15 cellular contexts compared by ENCODE assay signal in genomic region chr16:2687531-2688308, GRCh38. TPM values are rescaled to one million over a fixed set of nuclear protein-coding genes. Genes with fewer than 3 reads are reported as not detected.
DNase-seq lines count a peak whose midpoint lies in the region; ATAC-seq and TF ChIP-seq lines count a peak whose summit lies in the region.
"Had no signal": no experiment of that assay in that cellular context is flagged by ENCODE, and none has a peak within 500 bp of the region (broad histone marks: within the 10 kb centered on the region; RNA-seq: fewer than 3 reads in every experiment).

No MANE protein-coding gene starts in this region.

- no peak for DNase-seq in activated CD8-positive, alpha-beta memory T cell treated with anti-CD3 and anti-CD28 coated beads, Interleukin-2, amount 10 ng/mL, durations not matched to agents 7 days and 5 days
- no peak for DNase-seq in activated CD8-positive, alpha-beta memory T cell treated with anti-CD3 and anti-CD28 coated beads, Interleukin-2, amount 50 U/mL, for 4 hours
- no peak for DNase-seq in activated naive CD4-positive, alpha-beta T cell treated with anti-CD3 and anti-CD28 coated beads, Interleukin-2, amount 50 U/mL, for 72 hours (ENCODE audit: low spot score in 2 of 2)
- DNase-seq in sigmoid colon (peak; percentile 34), dermis blood vessel endothelial cell (no peak), DMS 273 treated with DMSO at 0.1 percent for 48 hours (lab: John Stamatoyannopoulos, UW) (no peak), psoas muscle (no peak)
- DNase-seq: ACHN, EL, NCI-H2081 treated with DMSO at 0.1 percent for 48 hours, PC-3 had no signal

- intact Hi-C loops in sigmoid colon (cut with DNase I) = no loop called here
- intact Hi-C loops in psoas muscle (cut with DNase I) = no loop called here

- 81 to 91% methylated on average over 19 of the region's 19 CpGs for WGBS in sigmoid colon, 2 donors
- 85 to 93% (median 86%) methylated on average over 19 of the region's 19 CpGs for WGBS in psoas muscle, 3 donors

- peak overlapping the region; percentile 72 for H3K4me3 Mint-ChIP-seq in activated CD8-positive, alpha-beta memory T cell treated with anti-CD3 and anti-CD28 coated beads, Interleukin-2, amount 10 ng/mL, durations not matched to agents 7 days and 5 days

- ATAC-seq in activated CD8-positive, alpha-beta memory T cell treated with anti-CD3 and anti-CD28 coated beads, Interleukin-2, amount 10 ng/mL, durations not matched to agents 7 days and 5 days = no peak
- ATAC-seq in activated naive CD4-positive, alpha-beta T cell treated with anti-CD3 and anti-CD28 coated beads, Interleukin-2, amount 50 U/mL, for 72 hours = no peak
- ATAC-seq in psoas muscle = no peak
- ATAC-seq: PC-3 had no signal

- no peak overlapping the region for H3K4me3 ChIP-seq in HEK293 (ENCODE audit: low read depth, low read length)
- no peak overlapping the region for H3K4me3 ChIP-seq in sigmoid colon
- no peak overlapping the region for H3K4me3 ChIP-seq in psoas muscle
- H3K4me3 ChIP-seq: esophagus muscularis mucosa, mucosa of descending colon, tibial artery had no signal

- H3K4me1 ChIP-seq in HEK293 (ENCODE audit: control insufficient read depth, insufficient read depth, low read length) = no peaks in the 10 kb centered on the region
- H3K4me1 ChIP-seq in sigmoid colon = peaks cover 0 to 35% (median 27%) of the 10 kb centered on the region in 4 donors
- H3K4me1 ChIP-seq in psoas muscle = peaks cover 34% of the 10 kb centered on the region

- CTCF ChIA-PET in activated CD8-positive, alpha-beta memory T cell treated with anti-CD3 and anti-CD28 coated beads, Interleukin-2, amount 10 ng/mL, durations not matched to agents 7 days and 5 days (lab: Charles Lee) = interaction anchor here (0.8 to 1.3 kb wide), 2 partner anchors 16 to 180 kb away, joined by 3 to 4 read pairs; no protein-coding TSS in a partner anchor
- CTCF ChIA-PET in HEK293 (lab: Yijun Ruan, JAX) = no interaction called here

- peaks cover 0 to 23% of the 10 kb centered on the region in 2 experiments; a peak in 1 of 3 replicates for H3K36me3 ChIP-seq in HEK293 (ENCODE audit: control insufficient read depth in 2 of 2, insufficient read depth in 1 of 2, low read length in 2 of 2)
- no peaks in the 10 kb centered on the region for H3K36me3 ChIP-seq in sigmoid colon
- H3K36me3 ChIP-seq in psoas muscle (ENCODE audit: insufficient read depth in 1 of 2, low read depth in 1 of 2) = peaks cover 0 to 4% of the 10 kb centered on the region in 2 donors

- peaks cover 7% of the 10 kb centered on the region for H3K36me3 Mint-ChIP-seq in activated CD8-positive, alpha-beta memory T cell treated with anti-CD3 and anti-CD28 coated beads, Interleukin-2, amount 10 ng/mL, durations not matched to agents 7 days and 5 days
- peaks cover 0 to 6% of the 10 kb centered on the region in 2 donors for H3K36me3 Mint-ChIP-seq in activated naive CD4-positive, alpha-beta T cell treated with anti-CD3 and anti-CD28 coated beads, Interleukin-2, amount 50 U/mL, for 72 hours

- H3K27me3 ChIP-seq in sigmoid colon = no peaks in the 10 kb centered on the region
- no peaks in the 10 kb centered on the region for H3K27me3 ChIP-seq in psoas muscle (ENCODE audit: insufficient read depth in 3 of 3, low read length in 2 of 3)
- H3K27me3 ChIP-seq: esophagus muscularis mucosa, tibial artery had no signal

- no peaks in the 10 kb centered on the region for H3K9me3 ChIP-seq in HEK293 (ENCODE audit: control insufficient read depth, insufficient read depth, low read depth, low read length)
- H3K9me3 ChIP-seq in sigmoid colon = no peaks in the 10 kb centered on the region
- no peaks in the 10 kb centered on the region for H3K9me3 ChIP-seq in psoas muscle
- H3K9me3 ChIP-seq: esophagus muscularis mucosa, mucosa of descending colon, tibial artery had no signal

- POLR2A ChIA-PET in HEK293 (lab: Yijun Ruan, JAX) = interaction anchor here (0.7 kb wide), 1 partner anchor 32 kb away, joined by 3 read pairs; no protein-coding TSS in a partner anchor

- H3K4me1 Mint-ChIP-seq in activated CD8-positive, alpha-beta memory T cell treated with anti-CD3 and anti-CD28 coated beads, Interleukin-2, amount 10 ng/mL, durations not matched to agents 7 days and 5 days = peaks cover 30% of the 10 kb centered on the region

- TF ChIP-seq CTCF in HEK293 (tag by site-specific recombination; IDR thresholded peaks at IDR 0.05) (no peak), sigmoid colon (IDR thresholded peaks at IDR 0.05) (no peak), psoas muscle (IDR thresholded peaks at IDR 0.05) (no peak)

- no peak for TF ChIP-seq POLR2A in sigmoid colon (IDR thresholded peaks at IDR 0.05)

- H3K27ac ChIP-seq in HEK293 (ENCODE audit: extremely low read depth, low read depth, low read length) (no peak overlapping the region), sigmoid colon (no peak overlapping the region), psoas muscle (no peak overlapping the region)
- H3K27ac ChIP-seq: esophagus muscularis mucosa, tibial artery had no signal

- TF ChIP-seq EP300 in sigmoid colon (IDR thresholded peaks at IDR 0.05) = no peak

- peak overlapping the region; percentile 93 for H3K27ac Mint-ChIP-seq in activated CD8-positive, alpha-beta memory T cell treated with anti-CD3 and anti-CD28 coated beads, Interleukin-2, amount 10 ng/mL, durations not matched to agents 7 days and 5 days
- peak overlapping the region; percentile 65 to 70 for H3K27ac Mint-ChIP-seq in activated naive CD4-positive, alpha-beta T cell treated with anti-CD3 and anti-CD28 coated beads, Interleukin-2, amount 50 U/mL, for 72 hours

- no peaks in the 10 kb centered on the region for H3K9me3 Mint-ChIP-seq in activated CD8-positive, alpha-beta memory T cell treated with anti-CD3 and anti-CD28 coated beads, Interleukin-2, amount 10 ng/mL, durations not matched to agents 7 days and 5 days (ENCODE audit: low read depth)
- no peaks in the 10 kb centered on the region for H3K9me3 Mint-ChIP-seq in activated naive CD4-positive, alpha-beta T cell treated with anti-CD3 and anti-CD28 coated beads, Interleukin-2, amount 50 U/mL, for 72 hours

- no peaks in the 10 kb centered on the region for H3K27me3 Mint-ChIP-seq in activated CD8-positive, alpha-beta memory T cell treated with anti-CD3 and anti-CD28 coated beads, Interleukin-2, amount 10 ng/mL, durations not matched to agents 7 days and 5 days

TF ChIP-seq in HEK293, 187 proteins besides CTCF, POLR2A, EP300 and RAD21:
- TF ChIP-seq ZNF112 (tag by site-specific recombination; IDR thresholded peaks at IDR 0.05) (no peak), ZNF426 (tag by site-specific recombination; IDR thresholded peaks at IDR 0.05) (peak; percentile 33), ZNF830 (tag by site-specific recombination; IDR thresholded peaks at IDR 0.05; ENCODE audit: low read depth) (no peak), ZNF394 (tag by site-specific recombination; IDR thresholded peaks at IDR 0.05; ENCODE audit: borderline replicate concordance) (peak; percentile 54; the same call in 1 of the 2 replicates), ZXDB (tag by site-specific recombination; IDR thresholded peaks at IDR 0.05) (no peak)
TF ChIP-seq in HEK293: peak in this region for 2.

RNA-seq across cellular contexts. Expression of gene KCTD5, which starts 5.4 kb away (rescaled TPM):
- 10 to 100 TPM; 34.2 to 41.7 TPM for total RNA-seq in activated CD8-positive, alpha-beta memory T cell treated with anti-CD3 and anti-CD28 coated beads, Interleukin-2, amount 10 ng/mL, durations not matched to agents 7 days and 5 days
- total RNA-seq in activated naive CD4-positive, alpha-beta T cell treated with anti-CD3 and anti-CD28 coated beads, Interleukin-2, amount 50 U/mL, for 72 hours = 10 to 100 TPM; 27.8 to 46.9 TPM
- total RNA-seq in sigmoid colon = 10 to 100 TPM in 3 of 4 donors, 1 to 10 TPM in 1; 9.5 to 17.1 (median 11.5) TPM
- polyA plus RNA-seq in sigmoid colon = 10 to 100 TPM; 47.4 to 80.5 (median 78.6) TPM
- total RNA-seq in dermis blood vessel endothelial cell = 25.2 and 27.6 TPM in 2 replicates
- 10 to 100 TPM in 3 of 4 donors, 1 to 10 TPM in 1; 9.1 to 18.0 (median 16.7) TPM for total RNA-seq in psoas muscle
- 10 to 100 TPM; 10.8 to 65.8 (median 24.1) TPM for polyA plus RNA-seq in psoas muscle

RNA-seq across cellular contexts. Expression of gene PRSS27, which starts 32.3 kb away (rescaled TPM):
- total RNA-seq in activated CD8-positive, alpha-beta memory T cell treated with anti-CD3 and anti-CD28 coated beads, Interleukin-2, amount 10 ng/mL, durations not matched to agents 7 days and 5 days = 1 to 10 TPM; 1.2 to 1.7 TPM
- 1 to 10 TPM; 1.3 to 3.2 TPM for total RNA-seq in activated naive CD4-positive, alpha-beta T cell treated with anti-CD3 and anti-CD28 coated beads, Interleukin-2, amount 50 U/mL, for 72 hours
- total RNA-seq in sigmoid colon (1 to 10 TPM; 1.2 to 5.0 (median 1.4) TPM), dermis blood vessel endothelial cell (0.09 and 0.51 TPM in 2 replicates), psoas muscle (under 1 TPM in 2 of 4 donors, not detected in 2; 0.22 to 0.34 TPM)
- polyA plus RNA-seq in sigmoid colon (1 to 10 TPM in 1 of 3 donors, under 1 TPM in 1, not detected in 1; 0.60 to 2.1 TPM), psoas muscle (under 1 TPM; 0.07 to 0.20 (median 0.08) TPM)
